1 cellular context compared by ENCODE assay signal in genomic region chr20:47704746-47705496, GRCh38.
TF ChIP-seq lines count a peak whose summit lies in the region.

No MANE protein-coding gene starts in this region.

TF ChIP-seq in SK-N-SH treated with all-trans-retinoic acid at 6 μM for 48 hours, 23 proteins besides CTCF, POLR2A, EP300 and RAD21 (continued from another document):
- TF ChIP-seq TSHZ2 (CRISPR knock-in tag; IDR thresholded peaks at IDR 0.05) (no peak), ZNF565 (CRISPR knock-in tag; conservative IDR thresholded peaks at IDR 0.05; ENCODE audit: low read depth) (no peak), ZC3H10 (CRISPR knock-in tag; IDR thresholded peaks at IDR 0.05) (no peak), CREB5 (CRISPR knock-in tag; IDR thresholded peaks at IDR 0.05; ENCODE audit: low read depth) (no peak)
TF ChIP-seq in SK-N-SH treated with all-trans-retinoic acid at 6 μM for 48 hours: peak in this region for 0.
